Comparison of ENCODE assay signal across 8 cellular contexts in genomic region chr12:84502907-84503787, GRCh38.
DNase-seq lines count a peak whose midpoint lies in the region; ATAC-seq lines count a peak whose summit lies in the region.

No MANE protein-coding gene starts in this region.

- H3K4me1 Mint-ChIP-seq in activated T-helper 2 cell treated with anti-CD3 and anti-CD28 coated beads, Interferon-gamma antibody, Interleukin-2, Interleukin-4, amounts not matched to agents 10 μg/mL and 5 μg/mL and 100 μg/mL, durations not matched to agents 14 hours and 24 hours and 36 hours (ENCODE audit: low read depth): no peaks in the 10 kb centered on the region

- H3K27me3 Mint-ChIP-seq in activated T-helper 2 cell treated with anti-CD3 and anti-CD28 coated beads, Interferon-gamma antibody, Interleukin-2, Interleukin-4, amounts not matched to agents 10 μg/mL and 5 μg/mL and 100 μg/mL, durations not matched to agents 14 hours and 24 hours and 36 hours (ENCODE audit: low read depth): no peaks in the 10 kb centered on the region

- H3K27ac Mint-ChIP-seq in activated T-helper 2 cell treated with anti-CD3 and anti-CD28 coated beads, Interferon-gamma antibody, Interleukin-2, Interleukin-4, amounts not matched to agents 10 μg/mL and 5 μg/mL and 100 μg/mL, durations not matched to agents 14 hours and 24 hours and 36 hours: no peak overlapping the region

- H3K4me3 Mint-ChIP-seq in activated T-helper 2 cell treated with anti-CD3 and anti-CD28 coated beads, Interferon-gamma antibody, Interleukin-2, Interleukin-4, amounts not matched to agents 10 μg/mL and 5 μg/mL and 100 μg/mL, durations not matched to agents 14 hours and 24 hours and 36 hours (ENCODE audit: low read depth): no peak overlapping the region

- H3K9me3 Mint-ChIP-seq in activated T-helper 2 cell treated with anti-CD3 and anti-CD28 coated beads, Interferon-gamma antibody, Interleukin-2, Interleukin-4, amounts not matched to agents 10 μg/mL and 5 μg/mL and 100 μg/mL, durations not matched to agents 14 hours and 24 hours and 36 hours: no peaks in the 10 kb centered on the region

- DNase-seq in SIG-M5 treated with dmso at 0.1 percent for 504 hours (lab: John Stamatoyannopoulos, UW; ENCODE audit: unreplicated experiment): peak; percentile 71
- no peak for DNase-seq in SIG-M5 (lab: John Stamatoyannopoulos, UW)
- peak; percentile 20 for DNase-seq in HS-27A (ENCODE audit: low read depth)
- peak; percentile 54 for DNase-seq in RKO (ENCODE audit: low spot score)
- DNase-seq in non-pigmented ciliary epithelial cell (ENCODE audit: low read depth): peak; percentile 52
- DNase-seq in activated T-helper 2 cell treated with anti-CD3 and anti-CD28 coated beads, Interferon-gamma antibody, Interleukin-2, Interleukin-4, amounts not matched to agents 10 μg/mL and 5 μg/mL and 100 μg/mL, durations not matched to agents 14 hours and 24 hours and 36 hours (ENCODE audit: low spot score): no peak

- no peaks in the 10 kb centered on the region for H3K36me3 Mint-ChIP-seq in activated T-helper 2 cell treated with anti-CD3 and anti-CD28 coated beads, Interferon-gamma antibody, Interleukin-2, Interleukin-4, amounts not matched to agents 10 μg/mL and 5 μg/mL and 100 μg/mL, durations not matched to agents 14 hours and 24 hours and 36 hours (ENCODE audit: low read depth)

- peak; percentile 76 for ATAC-seq in GM21423 (IDR thresholded peaks at IDR 0.05; ENCODE audit: unreplicated experiment)
- peak; percentile 85 for ATAC-seq in esophagus mucosa

- intact Hi-C loops in activated T-helper 2 cell treated with anti-CD3 and anti-CD28 coated beads, Interferon-gamma antibody, Interleukin-2, Interleukin-4, amounts not matched to agents 10 μg/mL and 5 μg/mL and 100 μg/mL, durations not matched to agents 14 hours and 24 hours and 36 hours (cut with micrococcal nuclease): loop anchor here (2.0 kb wide), 1 partner anchor 676 kb away; no protein-coding TSS in a partner anchor

Comparison
In these comparisons a context has a peak if more than half of its experiments do, and no peak if none do; other contexts are left out.
1. DNase-seq: peak in SIG-M5 treated with dmso at 0.1 percent for 504 hours (single experiment), HS-27A (single experiment), RKO (single experiment) and non-pigmented ciliary epithelial cell (single experiment); none in SIG-M5 (single experiment) and activated T-helper 2 cell treated with anti-CD3 and anti-CD28 coated beads, Interferon-gamma antibody, Interleukin-2, Interleukin-4, amounts not matched to agents 10 μg/mL and 5 μg/mL and 100 μg/mL, durations not matched to agents 14 hours and 24 hours and 36 hours (single experiment).